16 cellular contexts compared by ENCODE assay signal in the genomic region with DNA sequence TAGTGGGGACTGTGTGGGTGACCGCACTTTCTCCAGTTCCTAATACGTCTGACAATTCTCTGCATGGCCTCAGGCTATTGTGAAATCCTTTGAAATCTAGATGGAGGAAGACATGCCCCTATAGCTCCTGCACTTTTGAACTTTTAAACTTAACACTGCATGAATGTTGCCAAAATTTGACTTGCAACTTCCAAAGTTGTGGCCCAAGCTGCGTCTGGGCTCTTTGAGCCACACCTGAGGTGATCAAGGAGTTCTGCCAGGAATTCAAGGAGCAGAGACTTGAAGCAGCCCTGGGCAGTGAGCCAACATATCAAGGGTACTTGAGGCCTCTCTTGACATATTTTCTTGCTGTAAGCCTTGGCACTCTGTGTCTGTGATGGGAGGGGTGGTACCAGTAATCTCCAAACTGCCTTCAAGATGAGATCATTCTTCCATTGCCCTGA.
DNase-seq lines count a peak whose midpoint lies in the region; ATAC-seq and TF ChIP-seq lines count a peak whose summit lies in the region.
"Had no signal": no experiment of that assay in that cellular context is flagged by ENCODE, and none has a peak within 500 bp of the region (broad histone marks: within the 10 kb centered on the region; RNA-seq: fewer than 3 reads in every experiment).

No MANE protein-coding gene starts in this region.

- WGBS in sigmoid colon, 2 donors = 86 to 87% methylated on average over 3 of the region's 3 CpGs

- no peak for TF ChIP-seq CTCF in cardiac muscle cell (IDR thresholded peaks at IDR 0.05; ENCODE audit: low read depth, low read length)
- TF ChIP-seq CTCF in foreskin keratinocyte (conservative IDR thresholded peaks at IDR 0.05) = no peak
- no peak for TF ChIP-seq CTCF in sigmoid colon (IDR thresholded peaks at IDR 0.05)

- H3K27me3 ChIP-seq in cardiac muscle cell = no peaks in the 10 kb centered on the region
- H3K27me3 ChIP-seq in foreskin keratinocyte = no peaks in the 10 kb centered on the region
- H3K27me3 ChIP-seq in sigmoid colon = no peaks in the 10 kb centered on the region
- H3K27me3 ChIP-seq: esophagus muscularis mucosa, uterus had no signal

- H3K36me3 ChIP-seq in cardiac muscle cell (no peaks in the 10 kb centered on the region), sigmoid colon (no peaks in the 10 kb centered on the region)
- H3K36me3 ChIP-seq: esophagus muscularis mucosa, uterus had no signal

- peak overlapping the region; percentile 71 for H3K27ac ChIP-seq in cardiac muscle cell
- H3K27ac ChIP-seq in foreskin keratinocyte = no peak overlapping the region
- H3K27ac ChIP-seq in sigmoid colon = no peak overlapping the region
- H3K27ac ChIP-seq: coronary artery, esophagus muscularis mucosa, parathyroid adenoma, uterus had no signal

- TF ChIP-seq POLR2A in sigmoid colon (IDR thresholded peaks at IDR 0.05) = no peak

- peak; percentile 16 to 79 for DNase-seq in cardiac muscle cell (ENCODE audit: low read depth in 1 of 2, low spot score in 1 of 2)
- DNase-seq in Right ventricle myocardium superior = no peak
- DNase-seq in OCI-M1 (lab: John Stamatoyannopoulos, UW) = peak; percentile 19
- peak; percentile 5 to 77 for DNase-seq in foreskin keratinocyte
- DNase-seq in stimulated activated CD4-positive, alpha-beta T cell treated with anti-CD3 and anti-CD28 coated beads, Interleukin-12 subunit alpha, Interleukin-12 subunit beta, amount 100 ng/mL, for 4 hours = no peak
- DNase-seq in amniotic stem cell (lab: John Stamatoyannopoulos, UW) = no peak
- DNase-seq in putamen (ENCODE audit: low spot score) = no peak
- DNase-seq in sigmoid colon = no peak
- DNase-seq: activated T-cell treated with anti-CD3 and anti-CD28 coated beads for 4 hours, DND-41, NCI-H526 treated with DMSO at 0.1 percent for 48 hours, uterus had no signal

- H3K4me3 ChIP-seq in cardiac muscle cell = no peak overlapping the region
- no peak overlapping the region for H3K4me3 ChIP-seq in sigmoid colon
- H3K4me3 ChIP-seq: coronary artery, esophagus muscularis mucosa, uterus had no signal

- ATAC-seq in Right ventricle myocardium superior (ENCODE audit: poor library complexity) (no peak), foreskin keratinocyte (peak; percentile 44)
- ATAC-seq: activated CD4-positive, CD25-positive, alpha-beta regulatory T cell treated with anti-CD3 and anti-CD28 coated beads, Interleukin-2, amount 50 U/mL, for 24 hours had no signal

- H3K4me1 ChIP-seq in cardiac muscle cell (ENCODE audit: low read depth) (peaks cover 11% of the 10 kb centered on the region), foreskin keratinocyte (peaks cover 3% of the 10 kb centered on the region), sigmoid colon (no peaks in the 10 kb centered on the region)
- H3K4me1 ChIP-seq: esophagus muscularis mucosa, parathyroid adenoma, uterus had no signal

- TF ChIP-seq EP300 in sigmoid colon (IDR thresholded peaks at IDR 0.05) = no peak

- H3K9me3 ChIP-seq in cardiac muscle cell (ENCODE audit: low read depth) (no peaks in the 10 kb centered on the region), sigmoid colon (peaks cover 0 to 7% (median 2%) of the 10 kb centered on the region in 4 donors)

- intact Hi-C loops in Right ventricle myocardium superior (cut with DNase I) = no loop called here
- intact Hi-C loops in sigmoid colon (cut with DNase I) = no loop called here

Comparison
In these comparisons a context has a peak if more than half of its experiments do, and no peak if none do; other contexts are left out.
1. DNase-seq: peak in cardiac muscle cell (2 of 2), OCI-M1 (single experiment) and foreskin keratinocyte (2 of 2); none in Right ventricle myocardium superior (single experiment), stimulated activated CD4-positive, alpha-beta T cell treated with anti-CD3 and anti-CD28 coated beads, Interleukin-12 subunit alpha, Interleukin-12 subunit beta, amount 100 ng/mL, for 4 hours (single experiment), amniotic stem cell (single experiment), putamen (single experiment) and sigmoid colon (single experiment).